ENCODE assay signal across 27 cellular contexts in genomic region chr3:40990062-40990456, GRCh38.
"Had no signal": no experiment of that assay in that cellular context is flagged by ENCODE, and none has a peak within 500 bp of the region (broad histone marks: within the 10 kb centered on the region; RNA-seq: fewer than 3 reads in every experiment).

No MANE protein-coding gene starts in this region.

- H3K36me3 ChIP-seq: brain microvascular endothelial cell, colonic mucosa, esophagus squamous epithelium had no signal

- H3K4me3 Mint-ChIP-seq: activated CD4-positive, alpha-beta memory T cell treated with anti-CD3 and anti-CD28 coated beads, Interleukin-2, amount 10 ng/mL, durations not matched to agents 7 days and 5 days; activated CD4-positive, alpha-beta T cell treated with anti-CD3 and anti-CD28 coated beads, Interleukin-2, amount 10 ng/mL, durations not matched to agents 7 days and 5 days; activated naive CD4-positive, alpha-beta T cell treated with anti-CD3 and anti-CD28 coated beads, Interleukin-2, amount 10 ng/mL, durations not matched to agents 7 days and 5 days; activated naive CD8-positive, alpha-beta T cell treated with anti-CD3 and anti-CD28 coated beads, Interleukin-2, amount 10 ng/mL, durations not matched to agents 7 days and 5 days; activated T-cell treated with anti-CD3 and anti-CD28 coated beads, Interleukin-2, amount 50 U/mL, for 24 hours; activated T-cell treated with anti-CD3 and anti-CD28 coated beads, Interleukin-2, amount 50 U/mL, for 72 hours; WTC11 had no signal

- H3K36me3 Mint-ChIP-seq: activated naive CD4-positive, alpha-beta T cell treated with anti-CD3 and anti-CD28 coated beads, Interleukin-2, amount 10 ng/mL, durations not matched to agents 7 days and 5 days; activated naive CD4-positive, alpha-beta T cell treated with anti-CD3 and anti-CD28 coated beads, Interleukin-2, amount 50 U/mL, for 72 hours; activated naive CD8-positive, alpha-beta T cell treated with anti-CD3 and anti-CD28 coated beads, Interleukin-2, amount 10 ng/mL, durations not matched to agents 7 days and 5 days; WTC11 had no signal

- ATAC-seq: activated naive CD4-positive, alpha-beta T cell treated with anti-CD3 and anti-CD28 coated beads, Interleukin-2, amount 50 U/mL, for 72 hours; activated T-cell treated with anti-CD3 and anti-CD28 coated beads, Interleukin-2, amount 50 U/mL, for 72 hours; WTC11 had no signal

- H3K27me3 ChIP-seq: brain microvascular endothelial cell, colonic mucosa, esophagus squamous epithelium had no signal

- H3K27ac Mint-ChIP-seq: activated CD4-positive, alpha-beta memory T cell treated with anti-CD3 and anti-CD28 coated beads, Interleukin-2, amount 10 ng/mL, durations not matched to agents 7 days and 5 days; activated CD4-positive, alpha-beta T cell treated with anti-CD3 and anti-CD28 coated beads, Interleukin-2, amount 10 ng/mL, durations not matched to agents 7 days and 5 days; activated naive CD4-positive, alpha-beta T cell treated with anti-CD3 and anti-CD28 coated beads, Interleukin-2, amount 10 ng/mL, durations not matched to agents 7 days and 5 days; activated naive CD4-positive, alpha-beta T cell treated with anti-CD3 and anti-CD28 coated beads, Interleukin-2, amount 50 U/mL, for 72 hours; activated naive CD8-positive, alpha-beta T cell treated with anti-CD3 and anti-CD28 coated beads, Interleukin-2, amount 10 ng/mL, durations not matched to agents 7 days and 5 days; activated T-cell treated with anti-CD3 and anti-CD28 coated beads, Interleukin-2, amount 50 U/mL, for 24 hours; activated T-cell treated with anti-CD3 and anti-CD28 coated beads, Interleukin-2, amount 50 U/mL, for 72 hours; WTC11 had no signal

- DNase-seq: activated CD4-positive, alpha-beta memory T cell treated with anti-CD3 and anti-CD28 coated beads, Interleukin-2, amount 10 ng/mL, durations not matched to agents 7 days and 5 days; activated CD4-positive, alpha-beta T cell treated with anti-CD3 and anti-CD28 coated beads for 1 hour; activated CD4-positive, alpha-beta T cell treated with anti-CD3 and anti-CD28 coated beads for 4 hours; activated CD4-positive, alpha-beta T cell treated with anti-CD3 and anti-CD28 coated beads, Interleukin-2, amount 10 ng/mL, durations not matched to agents 7 days and 5 days; activated CD4-positive, alpha-beta T cell treated with anti-CD3 and anti-CD28 coated beads, Interleukin-2, amount 50 U/mL, for 4 hours; activated CD8-positive, alpha-beta memory T cell treated with anti-CD3 and anti-CD28 coated beads, Interleukin-2, amount 50 U/mL, for 48 hours; activated gamma-delta T cell; activated naive CD4-positive, alpha-beta T cell; activated naive CD4-positive, alpha-beta T cell treated with anti-CD3 and anti-CD28 coated beads, Interleukin-2, amount 10 ng/mL, durations not matched to agents 7 days and 5 days; activated naive CD8-positive, alpha-beta T cell treated with anti-CD3 and anti-CD28 coated beads, Interleukin-2, amount 10 ng/mL, durations not matched to agents 7 days and 5 days; activated T-cell treated with anti-CD3 and anti-CD28 coated beads for 4 hours; activated T-cell treated with anti-CD3 and anti-CD28 coated beads, Interleukin-2, amount 50 U/mL, for 24 hours; activated T-cell treated with anti-CD3 and anti-CD28 coated beads, Interleukin-2, amount 50 U/mL, for 72 hours; amniotic stem cell; anterior cingulate cortex; caudate nucleus; colonic mucosa; effector CD8-positive, alpha-beta T cell; esophagus squamous epithelium; foreskin fibroblast; head of caudate nucleus; T-helper 2 cell had no signal

- H3K9me3 Mint-ChIP-seq: activated CD4-positive, alpha-beta memory T cell treated with anti-CD3 and anti-CD28 coated beads, Interleukin-2, amount 10 ng/mL, durations not matched to agents 7 days and 5 days; activated CD4-positive, alpha-beta T cell treated with anti-CD3 and anti-CD28 coated beads, Interleukin-2, amount 10 ng/mL, durations not matched to agents 7 days and 5 days; activated naive CD4-positive, alpha-beta T cell treated with anti-CD3 and anti-CD28 coated beads, Interleukin-2, amount 10 ng/mL, durations not matched to agents 7 days and 5 days; activated naive CD8-positive, alpha-beta T cell treated with anti-CD3 and anti-CD28 coated beads, Interleukin-2, amount 10 ng/mL, durations not matched to agents 7 days and 5 days; activated T-cell treated with anti-CD3 and anti-CD28 coated beads, Interleukin-2, amount 50 U/mL, for 24 hours had no signal

- H3K4me1 Mint-ChIP-seq: activated CD4-positive, alpha-beta memory T cell treated with anti-CD3 and anti-CD28 coated beads, Interleukin-2, amount 10 ng/mL, durations not matched to agents 7 days and 5 days; activated CD4-positive, alpha-beta T cell treated with anti-CD3 and anti-CD28 coated beads, Interleukin-2, amount 10 ng/mL, durations not matched to agents 7 days and 5 days; activated naive CD4-positive, alpha-beta T cell treated with anti-CD3 and anti-CD28 coated beads, Interleukin-2, amount 10 ng/mL, durations not matched to agents 7 days and 5 days; activated naive CD8-positive, alpha-beta T cell treated with anti-CD3 and anti-CD28 coated beads, Interleukin-2, amount 10 ng/mL, durations not matched to agents 7 days and 5 days had no signal

- H3K9me3 ChIP-seq: colonic mucosa, esophagus squamous epithelium had no signal

- H3K27ac ChIP-seq: brain microvascular endothelial cell, colonic mucosa, epithelial cell of prostate, esophagus squamous epithelium, VCaP had no signal

- H3K4me3 ChIP-seq: colonic mucosa, esophagus squamous epithelium had no signal

- H3K4me1 ChIP-seq: colonic mucosa, esophagus squamous epithelium had no signal
